ENCODE assay signal across 17 cellular contexts in the genomic region with DNA sequence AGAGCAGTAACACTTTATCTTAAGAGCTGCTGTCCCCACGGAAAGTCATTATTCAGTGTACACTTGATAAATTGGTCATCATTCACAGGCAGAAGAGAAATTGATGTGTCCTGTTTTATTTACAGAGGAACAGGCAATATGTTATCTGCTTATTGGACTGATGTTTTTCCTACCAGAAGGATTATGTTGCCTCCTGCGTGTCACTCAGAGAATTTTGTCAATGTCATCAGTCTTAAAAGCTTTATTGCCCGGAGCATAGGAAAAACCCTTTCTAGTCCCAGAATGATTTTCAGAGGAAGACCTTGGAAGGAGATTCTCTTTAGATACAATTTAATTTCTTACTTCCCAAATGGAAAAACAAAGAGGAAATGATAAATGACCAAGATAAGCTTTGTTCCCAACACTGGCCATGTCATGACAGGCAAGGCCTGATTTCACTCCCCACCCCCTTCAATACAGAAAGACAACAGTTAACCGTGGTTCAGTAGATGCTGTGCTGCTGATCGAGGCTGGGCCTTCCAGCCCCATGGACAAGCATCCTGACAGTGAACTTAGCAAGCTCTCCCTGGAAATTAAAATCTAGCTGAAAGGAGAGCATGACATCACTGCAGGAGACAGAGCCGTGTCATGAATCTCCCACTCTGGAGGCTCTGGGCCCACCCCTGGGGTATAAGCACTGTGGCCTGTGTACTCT.
A peak's percentile ranks its signal among the peaks of the same experiment; 100 is the strongest.
DNase-seq lines count a peak whose midpoint lies in the region; ATAC-seq and TF ChIP-seq lines count a peak whose summit lies in the region.
"Had no signal": no experiment of that assay in that cellular context is flagged by ENCODE, and none has a peak within 500 bp of the region (broad histone marks: within the 10 kb centered on the region; RNA-seq: fewer than 3 reads in every experiment).

No MANE protein-coding gene starts in this region.

- no peak for DNase-seq in activated naive CD8-positive, alpha-beta T cell treated with anti-CD3 and anti-CD28 coated beads, Interleukin-2, amount 50 U/mL, for 24 hours
- DNase-seq in activated naive CD8-positive, alpha-beta T cell treated with anti-CD3 and anti-CD28 coated beads for 36 hours = no peak
- peak; percentile 14 for DNase-seq in SK-N-DZ (ENCODE audit: low spot score)
- DNase-seq in left kidney (ENCODE audit: low read depth, low spot score) = peak; percentile 29
- DNase-seq in stimulated activated effector memory CD8-positive, alpha-beta T cell treated with anti-CD3 and anti-CD28 coated beads, Interleukin-12 subunit alpha, Interleukin-12 subunit beta, amount 100 ng/mL, for 72 hours (ENCODE audit: low spot score in 2 of 2) = no peak
- no peak for DNase-seq in UCSD-AML1 (lab: John Stamatoyannopoulos, UW; ENCODE audit: unreplicated experiment)
- no peak for DNase-seq in left ventricle myocardium inferior
- DNase-seq: DMS 273 treated with DMSO at 0.1 percent for 48 hours, KG1, NCI-H1092 treated with DMSO at 0.1 percent for 48 hours, NCI-H1694, NCI-H345, NCI-H526 treated with DMSO at 0.1 percent for 48 hours had no signal

- intact Hi-C loops in left ventricle myocardium inferior (cut with micrococcal nuclease) = no loop called here

- H3K9me3 Mint-ChIP-seq in activated naive CD8-positive, alpha-beta T cell treated with anti-CD3 and anti-CD28 coated beads, Interleukin-2, amount 50 U/mL, for 24 hours = no peaks in the 10 kb centered on the region
- H3K9me3 Mint-ChIP-seq in activated naive CD8-positive, alpha-beta T cell treated with anti-CD3 and anti-CD28 coated beads for 36 hours = no peaks in the 10 kb centered on the region
- no peaks in the 10 kb centered on the region for H3K9me3 Mint-ChIP-seq in stimulated activated effector memory CD8-positive, alpha-beta T cell treated with anti-CD3 and anti-CD28 coated beads, Interleukin-12 subunit alpha, Interleukin-12 subunit beta, amount 100 ng/mL, for 72 hours
- H3K9me3 Mint-ChIP-seq: GM23338, HFFc6 had no signal

- no peaks in the 10 kb centered on the region for H3K27me3 ChIP-seq in left ventricle myocardium inferior (ENCODE audit: low read depth)

- H3K4me3 ChIP-seq in left ventricle myocardium inferior = no peak overlapping the region
- H3K4me3 ChIP-seq: GM23338 had no signal

- peak overlapping the region; percentile 43 for H3K27ac Mint-ChIP-seq in activated naive CD8-positive, alpha-beta T cell treated with anti-CD3 and anti-CD28 coated beads, Interleukin-2, amount 50 U/mL, for 24 hours
- H3K27ac Mint-ChIP-seq in activated naive CD8-positive, alpha-beta T cell treated with anti-CD3 and anti-CD28 coated beads for 36 hours = no peak overlapping the region
- peak overlapping the region; percentile 87 for H3K27ac Mint-ChIP-seq in stimulated activated effector memory CD8-positive, alpha-beta T cell treated with anti-CD3 and anti-CD28 coated beads, Interleukin-12 subunit alpha, Interleukin-12 subunit beta, amount 100 ng/mL, for 72 hours
- H3K27ac Mint-ChIP-seq: GM23338, HFFc6 had no signal

- H3K4me1 ChIP-seq in left ventricle myocardium inferior = peaks cover 13% of the 10 kb centered on the region

- peaks cover 53% of the 10 kb centered on the region for H3K4me1 Mint-ChIP-seq in activated naive CD8-positive, alpha-beta T cell treated with anti-CD3 and anti-CD28 coated beads, Interleukin-2, amount 50 U/mL, for 24 hours
- peaks cover 19% of the 10 kb centered on the region for H3K4me1 Mint-ChIP-seq in activated naive CD8-positive, alpha-beta T cell treated with anti-CD3 and anti-CD28 coated beads for 36 hours
- H3K4me1 Mint-ChIP-seq in stimulated activated effector memory CD8-positive, alpha-beta T cell treated with anti-CD3 and anti-CD28 coated beads, Interleukin-12 subunit alpha, Interleukin-12 subunit beta, amount 100 ng/mL, for 72 hours = peaks cover 55% of the 10 kb centered on the region
- H3K4me1 Mint-ChIP-seq: GM23338 had no signal

- no peak overlapping the region for H3K4me3 Mint-ChIP-seq in activated naive CD8-positive, alpha-beta T cell treated with anti-CD3 and anti-CD28 coated beads, Interleukin-2, amount 50 U/mL, for 24 hours
- no peak overlapping the region for H3K4me3 Mint-ChIP-seq in activated naive CD8-positive, alpha-beta T cell treated with anti-CD3 and anti-CD28 coated beads for 36 hours
- H3K4me3 Mint-ChIP-seq in stimulated activated effector memory CD8-positive, alpha-beta T cell treated with anti-CD3 and anti-CD28 coated beads, Interleukin-12 subunit alpha, Interleukin-12 subunit beta, amount 100 ng/mL, for 72 hours = peak overlapping the region; percentile 55
- H3K4me3 Mint-ChIP-seq: GM23338, HFFc6 had no signal

- ATAC-seq in activated naive CD8-positive, alpha-beta T cell treated with anti-CD3 and anti-CD28 coated beads, Interleukin-2, amount 50 U/mL, for 24 hours = no peak
- no peak for ATAC-seq in stimulated activated effector memory CD8-positive, alpha-beta T cell treated with anti-CD3 and anti-CD28 coated beads, Interleukin-12 subunit alpha, Interleukin-12 subunit beta, amount 100 ng/mL, for 72 hours
- ATAC-seq in HG03520 (IDR thresholded peaks at IDR 0.05; ENCODE audit: unreplicated experiment) = no peak
- ATAC-seq: GM23338 had no signal

- H3K36me3 Mint-ChIP-seq in activated naive CD8-positive, alpha-beta T cell treated with anti-CD3 and anti-CD28 coated beads, Interleukin-2, amount 50 U/mL, for 24 hours (ENCODE audit: low read depth) = no peaks in the 10 kb centered on the region
- no peaks in the 10 kb centered on the region for H3K36me3 Mint-ChIP-seq in activated naive CD8-positive, alpha-beta T cell treated with anti-CD3 and anti-CD28 coated beads for 36 hours
- H3K36me3 Mint-ChIP-seq in stimulated activated effector memory CD8-positive, alpha-beta T cell treated with anti-CD3 and anti-CD28 coated beads, Interleukin-12 subunit alpha, Interleukin-12 subunit beta, amount 100 ng/mL, for 72 hours = peaks cover 6% of the 10 kb centered on the region

- H3K9me3 ChIP-seq in left ventricle myocardium inferior (replicated peaks) = no peaks in the 10 kb centered on the region

- H3K36me3 ChIP-seq in left ventricle myocardium inferior = no peaks in the 10 kb centered on the region

- H3K27ac ChIP-seq in left ventricle myocardium inferior (replicated peaks) = no peak overlapping the region
- H3K27ac ChIP-seq: RWPE1 had no signal

- H3K27me3 Mint-ChIP-seq in activated naive CD8-positive, alpha-beta T cell treated with anti-CD3 and anti-CD28 coated beads, Interleukin-2, amount 50 U/mL, for 24 hours = peaks cover 5% of the 10 kb centered on the region
- H3K27me3 Mint-ChIP-seq in activated naive CD8-positive, alpha-beta T cell treated with anti-CD3 and anti-CD28 coated beads for 36 hours = peaks cover 2% of the 10 kb centered on the region

- no peak for TF ChIP-seq CTCF in left ventricle myocardium inferior (IDR thresholded peaks at IDR 0.05; ENCODE audit: borderline replicate concordance)

Comparison
In these comparisons a context has a peak if more than half of its experiments do, and no peak if none do; other contexts are left out.
1. DNase-seq: peak in SK-N-DZ (single experiment) and left kidney (single experiment); none in activated naive CD8-positive, alpha-beta T cell treated with anti-CD3 and anti-CD28 coated beads, Interleukin-2, amount 50 U/mL, for 24 hours (single experiment), activated naive CD8-positive, alpha-beta T cell treated with anti-CD3 and anti-CD28 coated beads for 36 hours (single experiment), stimulated activated effector memory CD8-positive, alpha-beta T cell treated with anti-CD3 and anti-CD28 coated beads, Interleukin-12 subunit alpha, Interleukin-12 subunit beta, amount 100 ng/mL, for 72 hours (0 of 2), UCSD-AML1 (single experiment) and left ventricle myocardium inferior (single experiment).